ENCODE assay signal across 9 cellular contexts in genomic region chr9:114098660-114099522, GRCh38. TPM values are rescaled to one million over a fixed set of nuclear protein-coding genes. Genes with fewer than 3 reads are reported as not detected.
DNase-seq lines count a peak whose midpoint lies in the region; ATAC-seq, FAIRE-seq and TF ChIP-seq lines count a peak whose summit lies in the region.
"Had no signal": no experiment of that assay in that cellular context is flagged by ENCODE, and none has a peak within 500 bp of the region (broad histone marks: within the 10 kb centered on the region; RNA-seq: fewer than 3 reads in every experiment).

Gene KIF12, minus strand, starts transcription at chr9:114099292. Its CDS starts 16 bp downstream, at chr9:114099276.

- H3K4me3 ChIP-seq in LNCaP clone FGC (ENCODE audit: low read depth, low read length), result peak within 1 kb of the TSS; percentile 50
- peak within 1 kb of the TSS; percentile 76 for H3K4me3 ChIP-seq in iPS-20b (ENCODE audit: low read length)
- peak within 1 kb of the TSS in 1 of 2 donors; percentile 65 for H3K4me3 ChIP-seq in small intestine (ENCODE audit: low read depth in 1 of 2, low read length in 2 of 2)

- H3K9me3 Mint-ChIP-seq in activated naive CD8-positive, alpha-beta T cell treated with anti-CD3 and anti-CD28 coated beads, Interleukin-2, amount 10 ng/mL, durations not matched to agents 7 days and 5 days, result peaks cover 2% of the 10 kb centered on the region

- H3K4me3 Mint-ChIP-seq in activated naive CD8-positive, alpha-beta T cell treated with anti-CD3 and anti-CD28 coated beads, Interleukin-2, amount 10 ng/mL, durations not matched to agents 7 days and 5 days, result no peak within 1 kb of the TSS

- TF ChIP-seq CTCF in LNCaP clone FGC (IDR thresholded peaks at IDR 0.05; ENCODE audit: control insufficient read depth, extremely low read depth, insufficient read depth), result no peak

- H3K4me1 ChIP-seq in iPS-20b (ENCODE audit: insufficient read depth, low read length) (peaks cover 5% of the 10 kb centered on the region; the same call in 1 of the 2 replicates), small intestine (ENCODE audit: control insufficient read depth in 2 of 2, insufficient read depth in 1 of 2, low read depth in 1 of 2, low read length in 1 of 2) (peaks cover 0 to 2% of the 10 kb centered on the region in 2 donors)

- no peak within 1 kb of the TSS for H3K27ac ChIP-seq in iPS-20b (ENCODE audit: low read length)
- H3K27ac ChIP-seq in small intestine (ENCODE audit: low read depth in 1 of 2, low read length in 1 of 2), result peak within 1 kb of the TSS; percentile 22 to 48
- H3K27ac ChIP-seq: adrenal gland had no signal

- 10 to 21% (median 17%) methylated on average over 35 to 45 of the region's 45 CpGs for WGBS in small intestine, 3 donors

- peak within 1 kb of the TSS; percentile 56; the same call in 1 of the 2 replicates for H3K9ac ChIP-seq in iPS-20b (ENCODE audit: low read depth, low read length)

- DNase-seq in AG08396 (ENCODE audit: low spot score) (peak; percentile 44), LNCaP clone FGC (ENCODE audit: low read depth) (no peak), small intestine (peak; percentile 86), NCI-H2107 (lab: John Stamatoyannopoulos, UW) (no peak), NCI-H128 (lab: John Stamatoyannopoulos, UW; ENCODE audit: unreplicated experiment) (no peak)
- DNase-seq in activated naive CD8-positive, alpha-beta T cell treated with anti-CD3 and anti-CD28 coated beads, Interleukin-2, amount 10 ng/mL, durations not matched to agents 7 days and 5 days, result no peak

- no peaks in the 10 kb centered on the region for H3K36me3 ChIP-seq in iPS-20b (ENCODE audit: insufficient read depth, low read depth, low read length)
- peaks cover 0 to 4% of the 10 kb centered on the region in 2 donors for H3K36me3 ChIP-seq in small intestine (ENCODE audit: control insufficient read depth in 2 of 2, insufficient read depth in 2 of 2, low read length in 2 of 2)
- H3K36me3 ChIP-seq: adrenal gland had no signal

- POLR2A ChIA-PET in activated naive CD8-positive, alpha-beta T cell treated with anti-CD3 and anti-CD28 coated beads, Interleukin-2, amount 10 ng/mL, durations not matched to agents 7 days and 5 days (lab: Charles Lee), result no interaction called here

- H3K4me1 Mint-ChIP-seq in activated naive CD8-positive, alpha-beta T cell treated with anti-CD3 and anti-CD28 coated beads, Interleukin-2, amount 10 ng/mL, durations not matched to agents 7 days and 5 days, result peaks cover 1% of the 10 kb centered on the region

- 0 out of 2 replicates have a peak, but pooled peaks cover 3% of the 10 kb centered on the region for H3K9me3 ChIP-seq in iPS-20b (ENCODE audit: insufficient read depth, low read depth, low read length)
- H3K9me3 ChIP-seq in small intestine (ENCODE audit: control insufficient read depth, low read depth), result no peaks in the 10 kb centered on the region
- H3K9me3 ChIP-seq: adrenal gland had no signal

- no peak for FAIRE-seq in small intestine (lab: Jason Lieb, UNC)

- H3K27me3 ChIP-seq in iPS-20b (ENCODE audit: insufficient read depth, low read length), result peaks cover 54% of the 10 kb centered on the region
- H3K27me3 ChIP-seq in small intestine (ENCODE audit: control insufficient read depth in 2 of 2, insufficient read depth in 2 of 2, low read length in 2 of 2), result peaks cover 0 to 3% of the 10 kb centered on the region in 2 donors

- peak; percentile 28 for ATAC-seq in activated naive CD8-positive, alpha-beta T cell treated with anti-CD3 and anti-CD28 coated beads, Interleukin-2, amount 10 ng/mL, durations not matched to agents 7 days and 5 days (ENCODE audit: low read depth)
- ATAC-seq in HG02610 (IDR thresholded peaks at IDR 0.05; ENCODE audit: unreplicated experiment), result no peak

- H3K36me3 Mint-ChIP-seq in activated naive CD8-positive, alpha-beta T cell treated with anti-CD3 and anti-CD28 coated beads, Interleukin-2, amount 10 ng/mL, durations not matched to agents 7 days and 5 days, result no peaks in the 10 kb centered on the region

- H3K27me3 Mint-ChIP-seq in activated naive CD8-positive, alpha-beta T cell treated with anti-CD3 and anti-CD28 coated beads, Interleukin-2, amount 10 ng/mL, durations not matched to agents 7 days and 5 days, result peaks cover 42% of the 10 kb centered on the region

- H3K27ac Mint-ChIP-seq in activated naive CD8-positive, alpha-beta T cell treated with anti-CD3 and anti-CD28 coated beads, Interleukin-2, amount 10 ng/mL, durations not matched to agents 7 days and 5 days, result no peak within 1 kb of the TSS

RNA-seq across cellular contexts. Expression of gene KIF12, which starts in this region (rescaled TPM):
- not detected for total RNA-seq in activated naive CD8-positive, alpha-beta T cell treated with anti-CD3 and anti-CD28 coated beads, Interleukin-2, amount 10 ng/mL, durations not matched to agents 7 days and 5 days
- polyA plus RNA-seq in small intestine, result 100 to 1,000 TPM in 1 of 3 donors, 10 to 100 TPM in 2; 14.3 to 149 (median 61.3) TPM

Comparison
In these comparisons a context has a peak if more than half of its experiments do, and no peak if none do; other contexts are left out.
1. Peak in ATAC-seq in activated naive CD8-positive, alpha-beta T cell treated with anti-CD3 and anti-CD28 coated beads, Interleukin-2, amount 10 ng/mL, durations not matched to agents 7 days and 5 days; RNA of the gene not detected or under 1 TPM.
2. DNase-seq: peak in AG08396 (single experiment) and small intestine (single experiment); none in LNCaP clone FGC (single experiment), activated naive CD8-positive, alpha-beta T cell treated with anti-CD3 and anti-CD28 coated beads, Interleukin-2, amount 10 ng/mL, durations not matched to agents 7 days and 5 days (single experiment), NCI-H2107 (single experiment) and NCI-H128 (single experiment).